8 cellular contexts compared by ENCODE assay signal in genomic region chr10:111936143-111936542, GRCh38.
"Had no signal": no experiment of that assay in that cellular context is flagged by ENCODE, and none has a peak within 500 bp of the region (broad histone marks: within the 10 kb centered on the region; RNA-seq: fewer than 3 reads in every experiment).

No MANE protein-coding gene starts in this region.

- H2AFZ ChIP-seq: GM23248 had no signal

- DNase-seq: GM23248, H7, IMR-90, KG1 had no signal

- ATAC-seq: HCT116, K562 had no signal

- H3K4me3 ChIP-seq: GM23248, HAP-1, K562 had no signal

- H3K36me3 ChIP-seq: HAP-1 had no signal

- H3K9ac ChIP-seq: GM23248 had no signal

- FAIRE-seq: HTR-8/SVneo, K562 had no signal

- H3K4me1 ChIP-seq: HAP-1 had no signal

- H3K9me3 ChIP-seq: HAP-1 had no signal

- H3K27ac ChIP-seq: GM23248 had no signal
